9 cellular contexts compared by ENCODE assay signal in the genomic region with DNA sequence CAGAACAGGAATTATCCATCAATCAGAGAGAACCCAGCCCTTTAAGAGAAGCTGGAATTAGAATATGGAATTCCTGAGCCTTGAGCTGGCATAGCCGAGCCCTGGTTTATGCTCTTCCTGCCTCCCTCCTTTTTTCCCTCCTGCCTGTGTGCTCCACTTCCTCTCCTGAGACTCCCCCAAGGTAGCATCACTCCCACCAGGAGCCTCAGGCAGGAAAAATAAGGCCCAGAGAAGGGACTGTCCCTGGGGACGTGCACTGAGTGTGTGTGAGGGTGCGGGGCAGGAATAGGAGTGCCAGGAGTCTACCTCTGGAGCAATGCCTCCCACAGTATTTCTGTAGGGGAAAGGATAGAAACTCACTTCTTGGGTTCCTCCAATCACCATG.
DNase-seq lines count a peak whose midpoint lies in the region; FAIRE-seq and TF ChIP-seq lines count a peak whose summit lies in the region.
"Had no signal": no experiment of that assay in that cellular context is flagged by ENCODE, and none has a peak within 500 bp of the region (broad histone marks: within the 10 kb centered on the region; RNA-seq: fewer than 3 reads in every experiment).

No MANE protein-coding gene starts in this region.

- H3K9me2 ChIP-seq in SK-N-SH: no peaks in the 10 kb centered on the region

- H3K27me3 ChIP-seq in SK-N-SH (ENCODE audit: insufficient read depth) (no peaks in the 10 kb centered on the region), right atrium auricular region (no peaks in the 10 kb centered on the region), smooth muscle cell (ENCODE audit: low read depth) (no peaks in the 10 kb centered on the region)

- DNase-seq in H54 (ENCODE audit: insufficient read length, low spot score) (peak; percentile 61), SK-N-SH (no peak), right atrium auricular region (ENCODE audit: low spot score) (no peak), smooth muscle cell (lab: John Stamatoyannopoulos, UW; ENCODE audit: unreplicated experiment) (no peak), GM03348 (ENCODE audit: low spot score) (no peak), KG1 (lab: John Stamatoyannopoulos, UW) (no peak)
- no peak for DNase-seq in effector CD8-positive, alpha-beta T cell (lab: John Stamatoyannopoulos, UW)
- DNase-seq: activated B cell treated with CpG ODN at 0.5 μM for 24 hours had no signal

- peaks cover 24 to 25% of the 10 kb centered on the region in 2 experiments for H3K4me1 ChIP-seq in SK-N-SH (ENCODE audit: control insufficient read depth in 1 of 2, insufficient read depth in 2 of 2, low read depth in 1 of 2, low read length in 1 of 2)
- H3K4me1 ChIP-seq in right atrium auricular region: peaks cover 0 to 14% of the 10 kb centered on the region in 2 donors
- peaks cover 18% of the 10 kb centered on the region for H3K4me1 ChIP-seq in smooth muscle cell (ENCODE audit: low read depth)

- H4K20me1 ChIP-seq in SK-N-SH (ENCODE audit: insufficient read depth) (no peaks in the 10 kb centered on the region), smooth muscle cell (ENCODE audit: low read depth) (no peaks in the 10 kb centered on the region)

- H3K4me2 ChIP-seq in SK-N-SH: peak overlapping the region; percentile 62
- peak overlapping the region; percentile 61 for H3K4me2 ChIP-seq in smooth muscle cell

- no peak for TF ChIP-seq RAD21 in SK-N-SH (IDR thresholded peaks at IDR 0.05; ENCODE audit: low read length)

- H3K36me3 ChIP-seq in SK-N-SH (replicated peaks in 1 of 2; ENCODE audit: control insufficient read depth in 1 of 2, insufficient read depth in 2 of 2, low read length in 1 of 2) (peaks cover 0 to 8% of the 10 kb centered on the region in 2 experiments), right atrium auricular region (no peaks in the 10 kb centered on the region), smooth muscle cell (ENCODE audit: low read depth) (peaks cover 3% of the 10 kb centered on the region)

- H2AFZ ChIP-seq in SK-N-SH (ENCODE audit: low read depth): peak overlapping the region; percentile 63; the same call in 1 of the 2 replicates
- H2AFZ ChIP-seq in smooth muscle cell (ENCODE audit: low read depth): peak overlapping the region; percentile 65

- H3K9ac ChIP-seq in SK-N-SH (peak overlapping the region; percentile 41; the same call in 1 of the 2 replicates), smooth muscle cell (ENCODE audit: low read depth) (peak overlapping the region; percentile 12)

- H3K9me3 ChIP-seq in SK-N-SH: peaks cover 10% of the 10 kb centered on the region; the same call in 1 of the 2 replicates
- peaks cover 0 to 7% of the 10 kb centered on the region in 2 donors for H3K9me3 ChIP-seq in right atrium auricular region
- H3K9me3 ChIP-seq in smooth muscle cell (replicated peaks; ENCODE audit: low read depth): peaks cover 9% of the 10 kb centered on the region

- H3F3A ChIP-seq in SK-N-SH (replicated peaks; ENCODE audit: insufficient read depth): peaks cover 10% of the 10 kb centered on the region
- H3F3A ChIP-seq in smooth muscle cell (ENCODE audit: low read depth): no peaks in the 10 kb centered on the region

- H3K4me3 ChIP-seq in SK-N-SH (ENCODE audit: low read depth in 2 of 2, low read length in 1 of 2) (peak overlapping the region in 1 of 2 experiments; percentile 8; a peak in 1 of 4 replicates), right atrium auricular region (no peak overlapping the region), smooth muscle cell (no peak overlapping the region)

- FAIRE-seq in H54 (lab: Jason Lieb, UNC): no peak
- FAIRE-seq: islet of Langerhans had no signal

- POLR2A ChIA-PET in SK-N-SH (lab: Yijun Ruan, JAX): interaction anchor here (0.6 kb wide), 1 partner anchor 20 kb away, joined by 7 read pairs; no protein-coding TSS in a partner anchor

- WGBS in SK-N-SH (ENCODE audit: low lambda C conversion rate): 10% methylated on average over 1 of the region's 3 CpGs
- WGBS in smooth muscle cell (ENCODE audit: low lambda C conversion rate): 40% methylated on average over 3 of the region's 3 CpGs

- TF ChIP-seq EP300 in SK-N-SH (IDR thresholded peaks at IDR 0.05; ENCODE audit: borderline replicate concordance in 1 of 2, low read depth in 1 of 2, low read length in 1 of 2): no peak

- peak overlapping the region; percentile 53 to 62; a peak in 3 of 4 replicates for H3K27ac ChIP-seq in SK-N-SH (ENCODE audit: low read depth in 2 of 2, low read length in 1 of 2)
- peak overlapping the region; percentile 26 to 35 for H3K27ac ChIP-seq in right atrium auricular region
- H3K27ac ChIP-seq in smooth muscle cell (ENCODE audit: low read depth): peak overlapping the region; percentile 78

- H3K79me2 ChIP-seq in SK-N-SH (ENCODE audit: insufficient read depth): no peaks in the 10 kb centered on the region
- no peaks in the 10 kb centered on the region for H3K79me2 ChIP-seq in smooth muscle cell (ENCODE audit: low read depth)

- TF ChIP-seq CTCF in SK-N-SH (IDR thresholded peaks at IDR 0.05): no peak
- no peak for TF ChIP-seq CTCF in right atrium auricular region (IDR thresholded peaks at IDR 0.05)
- TF ChIP-seq CTCF in smooth muscle cell (IDR thresholded peaks at IDR 0.05; ENCODE audit: borderline replicate concordance, insufficient read depth, poor library complexity, severe bottlenecking): no peak

- TF ChIP-seq POLR2A in H54 (IDR thresholded peaks at IDR 0.05; ENCODE audit: low read depth, low read length): no peak

- CTCF ChIA-PET in SK-N-SH (lab: Yijun Ruan, JAX): interaction anchor here (0.9 to 3.6 kb wide), 6 partner anchors 9 to 95 kb away, joined by 3 to 28 read pairs (median 4); no protein-coding TSS in a partner anchor

TF ChIP-seq in SK-N-SH, 30 proteins besides CTCF, POLR2A, EP300 and RAD21 (continues in another document):
- TF ChIP-seq FOSL2 (IDR thresholded peaks at IDR 0.05; ENCODE audit: borderline replicate concordance, low read depth): no peak
- TF ChIP-seq, protein P1, sequence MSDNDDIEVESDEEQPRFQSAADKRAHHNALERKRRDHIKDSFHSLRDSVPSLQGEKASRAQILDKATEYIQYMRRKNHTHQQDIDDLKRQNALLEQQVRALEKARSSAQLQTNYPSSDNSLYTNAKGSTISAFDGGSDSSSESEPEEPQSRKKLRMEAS (IDR thresholded peaks at IDR 0.05; ENCODE audit: low read depth): peak; percentile 11; the same call in 1 of the 2 replicates
- TF ChIP-seq RCOR1 (IDR thresholded peaks at IDR 0.05; ENCODE audit: low read length): no peak
- no peak for TF ChIP-seq RFX5 (IDR thresholded peaks at IDR 0.05; ENCODE audit: low read length)
- TF ChIP-seq TCF12 (IDR thresholded peaks at IDR 0.05): 0 out of 2 replicates have a peak, but pooled peaks have one; percentile 4
- TF ChIP-seq, protein P2, sequence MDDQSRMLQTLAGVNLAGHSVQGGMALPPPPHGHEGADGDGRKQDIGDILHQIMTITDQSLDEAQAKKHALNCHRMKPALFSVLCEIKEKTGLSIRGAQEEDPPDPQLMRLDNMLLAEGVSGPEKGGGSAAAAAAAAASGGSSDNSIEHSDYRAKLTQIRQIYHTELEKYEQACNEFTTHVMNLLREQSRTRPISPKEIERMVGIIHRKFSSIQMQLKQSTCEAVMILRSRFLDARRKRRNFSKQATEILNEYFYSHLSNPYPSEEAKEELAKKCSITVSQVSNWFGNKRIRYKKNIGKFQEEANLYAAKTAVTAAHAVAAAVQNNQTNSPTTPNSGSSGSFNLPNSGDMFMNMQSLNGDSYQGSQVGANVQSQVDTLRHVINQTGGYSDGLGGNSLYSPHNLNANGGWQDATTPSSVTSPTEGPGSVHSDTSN (IDR thresholded peaks at IDR 0.05): 0 out of 2 replicates have a peak, but pooled peaks have one; percentile 1
- no peak for TF ChIP-seq FOXJ3 (CRISPR knock-in tag; IDR thresholded peaks at IDR 0.05)
- TF ChIP-seq, protein P3, sequence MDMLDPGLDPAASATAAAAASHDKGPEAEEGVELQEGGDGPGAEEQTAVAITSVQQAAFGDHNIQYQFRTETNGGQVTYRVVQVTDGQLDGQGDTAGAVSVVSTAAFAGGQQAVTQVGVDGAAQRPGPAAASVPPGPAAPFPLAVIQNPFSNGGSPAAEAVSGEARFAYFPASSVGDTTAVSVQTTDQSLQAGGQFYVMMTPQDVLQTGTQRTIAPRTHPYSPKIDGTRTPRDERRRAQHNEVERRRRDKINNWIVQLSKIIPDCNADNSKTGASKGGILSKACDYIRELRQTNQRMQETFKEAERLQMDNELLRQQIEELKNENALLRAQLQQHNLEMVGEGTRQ (IDR thresholded peaks at IDR 0.05; ENCODE audit: borderline replicate concordance, low read depth, low read length): no peak
- no peak for TF ChIP-seq TAF1 (IDR thresholded peaks at IDR 0.05; ENCODE audit: borderline replicate concordance, low read depth, low read length)
- no peak for TF ChIP-seq RXRA (IDR thresholded peaks at IDR 0.05; ENCODE audit: borderline replicate concordance, low read depth)
- TF ChIP-seq SMC3 (IDR thresholded peaks at IDR 0.05; ENCODE audit: low read depth, low read length): no peak
- TF ChIP-seq SIN3A (IDR thresholded peaks at IDR 0.05; ENCODE audit: borderline replicate concordance, low read depth, low read length): no peak
- no peak for TF ChIP-seq CHD2 (IDR thresholded peaks at IDR 0.05; ENCODE audit: low read length, partially characterized antibody)
- no peak for TF ChIP-seq GABPA (IDR thresholded peaks at IDR 0.05; ENCODE audit: low read depth)
- TF ChIP-seq GATA2 (CRISPR knock-in tag; IDR thresholded peaks at IDR 0.05): no peak
- no peak for TF ChIP-seq YY1 (IDR thresholded peaks at IDR 0.05; ENCODE audit: low read depth)
